In genomic region chr7:21427861-21428641, GRCh38 we compare ENCODE assay signal across 8 cellular contexts. TPM values are rescaled to one million over a fixed set of nuclear protein-coding genes. Genes with fewer than 3 reads are reported as not detected.
DNase-seq lines count a peak whose midpoint lies in the region; ATAC-seq and TF ChIP-seq lines count a peak whose summit lies in the region.

Gene SP4 (plus strand): TSS chr7:21428083. CDS start chr7:21428252, 169 bp downstream.

- no peaks in the 10 kb centered on the region for H3K27me3 ChIP-seq in spleen (replicated peaks in 1 of 7)

- H3K27ac ChIP-seq in caudate nucleus (ENCODE audit: low read depth, low read length), result peak within 1 kb of the TSS; percentile 94
- H3K27ac ChIP-seq in spleen, result peak within 1 kb of the TSS; percentile 95 to 99 (median 98)

- no peaks in the 10 kb centered on the region for H3K9me3 ChIP-seq in spleen

- intact Hi-C loops in spleen (cut with DNase I; ENCODE audit: low total_unique reads), result no loop called here

- peak; percentile 85 for DNase-seq in AG09319 (ENCODE audit: extremely low read depth, low read depth)
- DNase-seq in NCI-H345 treated with DMSO at 0.1 percent for 48 hours (lab: John Stamatoyannopoulos, UW; ENCODE audit: unreplicated experiment), result peak; percentile 88
- peak; percentile 91 to 97 (median 94) for DNase-seq in activated CD4-positive, CD25-positive, alpha-beta regulatory T cell (lab: John Stamatoyannopoulos, UW)
- DNase-seq in caudate nucleus (lab: John Stamatoyannopoulos, UW), result peak; percentile 66 to 99 (median 94)
- peak; percentile 86 for DNase-seq in inferior parietal cortex (ENCODE audit: extremely low spot score)
- peak; percentile 99 for DNase-seq in spleen

- ATAC-seq in GM19025 (IDR thresholded peaks at IDR 0.05; ENCODE audit: low read depth, unreplicated experiment), result peak; percentile 64
- ATAC-seq in HG03342 (IDR thresholded peaks at IDR 0.05; ENCODE audit: unreplicated experiment), result peak; percentile 69

- H3K4me1 ChIP-seq in spleen, result peaks cover 39 to 61% (median 53%) of the 10 kb centered on the region in 6 donors

- WGBS in spleen, 5 donors, result 0 to 1% (median 1%) methylated on average over 36 to 63 of the region's 63 CpGs

- peak within 1 kb of the TSS; percentile 70 to 97 (median 85) for H3K4me3 ChIP-seq in spleen

- peak in 1 of 3 donors; percentile 14 for TF ChIP-seq POLR2A in spleen (IDR thresholded peaks at IDR 0.05)

- no peak for TF ChIP-seq CTCF in AG09319 (IDR thresholded peaks at IDR 0.05; ENCODE audit: low read depth, low read length)
- TF ChIP-seq CTCF in spleen (IDR thresholded peaks at IDR 0.05 in 8 of 11, conservative IDR thresholded peaks at IDR 0.05 in 3 of 11), result peak in 2 of 11 experiments; percentile 9 to 15

- H3K36me3 ChIP-seq in spleen, result peaks cover 0 to 13% (median 3%) of the 10 kb centered on the region in 6 donors

RNA-seq across cellular contexts. Expression of gene SP4, which starts in this region (rescaled TPM):
- 10 to 100 TPM; 13.9 to 19.0 (median 14.6) TPM for total RNA-seq in spleen
- polyA plus RNA-seq in spleen, result 1 to 10 TPM; 2.5 to 3.9 (median 3.1) TPM

Comparison
In these comparisons a context has a peak if more than half of its experiments do, and no peak if none do; other contexts are left out.
1. Peak in every context shown above with its lines: DNase-seq, ATAC-seq, H3K4me3 ChIP-seq and H3K27ac ChIP-seq.